In the genomic region with DNA sequence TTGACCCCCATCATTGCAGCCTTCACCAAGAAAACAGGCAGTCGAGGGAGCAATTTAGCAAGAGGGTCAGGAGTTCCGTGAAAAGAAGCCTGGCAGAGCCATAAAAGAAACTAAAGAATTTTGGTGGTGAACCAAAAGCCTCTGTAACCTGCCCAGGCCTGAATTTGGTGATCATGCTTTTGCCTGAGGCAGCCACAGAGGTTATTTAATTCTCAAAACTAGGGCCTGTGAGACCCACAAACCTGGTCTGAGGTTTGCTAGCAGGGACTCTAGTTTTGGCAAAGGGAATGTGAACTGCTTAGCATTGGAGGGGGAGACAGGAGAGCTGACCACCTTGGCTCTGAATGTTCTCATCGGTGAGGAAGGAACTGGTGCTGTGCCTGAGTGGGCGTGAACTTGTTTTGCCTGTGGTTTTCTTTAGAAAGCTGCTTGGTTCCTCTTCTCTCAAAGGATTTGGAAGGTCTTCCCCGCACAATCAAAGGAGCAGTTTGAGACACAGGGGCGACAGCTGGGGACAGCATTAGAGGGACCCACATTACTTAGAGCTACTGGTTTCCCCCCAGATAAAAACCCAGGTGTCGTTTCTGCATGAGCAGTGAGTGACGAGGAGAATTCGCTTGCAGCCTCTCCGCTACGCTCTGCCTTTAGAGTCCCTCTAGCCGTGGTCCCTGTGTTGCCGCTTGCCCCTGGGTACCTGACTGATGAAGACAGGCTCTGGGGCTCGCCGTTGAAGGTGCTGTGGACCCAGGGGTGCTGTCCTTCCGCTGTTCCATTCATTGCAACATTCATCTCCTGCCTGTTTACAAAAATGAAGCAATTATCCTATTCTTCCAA, we compare ENCODE assay signal across 1 cellular context.
TF ChIP-seq lines count a peak whose summit lies in the region.

No MANE protein-coding gene starts in this region.

TF ChIP-seq in GM23338, 12 proteins besides CTCF, POLR2A, EP300 and RAD21:
- TF ChIP-seq NANOG (IDR thresholded peaks at IDR 0.05; ENCODE audit: borderline replicate concordance) (no peak), JUNB (IDR thresholded peaks at IDR 0.05; ENCODE audit: unreplicated experiment) (no peak), CREB1 (CRISPR knock-in tag; IDR thresholded peaks at IDR 0.05; ENCODE audit: low read depth) (no peak), POLR2AphosphoS5 (IDR thresholded peaks at IDR 0.05; ENCODE audit: low read depth) (no peak), EZH2phosphoT487 (IDR thresholded peaks at IDR 0.05; ENCODE audit: unreplicated experiment) (no peak), EZH2 (IDR thresholded peaks at IDR 0.05; ENCODE audit: low read depth, unreplicated experiment) (no peak), ZNF331 (CRISPR knock-in tag; IDR thresholded peaks at IDR 0.05; ENCODE audit: low read depth) (no peak), ZNF114 (CRISPR knock-in tag; IDR thresholded peaks at IDR 0.05) (no peak), STAT1 (IDR thresholded peaks at IDR 0.05; ENCODE audit: unreplicated experiment) (no peak)
- TF ChIP-seq, protein P1, sequence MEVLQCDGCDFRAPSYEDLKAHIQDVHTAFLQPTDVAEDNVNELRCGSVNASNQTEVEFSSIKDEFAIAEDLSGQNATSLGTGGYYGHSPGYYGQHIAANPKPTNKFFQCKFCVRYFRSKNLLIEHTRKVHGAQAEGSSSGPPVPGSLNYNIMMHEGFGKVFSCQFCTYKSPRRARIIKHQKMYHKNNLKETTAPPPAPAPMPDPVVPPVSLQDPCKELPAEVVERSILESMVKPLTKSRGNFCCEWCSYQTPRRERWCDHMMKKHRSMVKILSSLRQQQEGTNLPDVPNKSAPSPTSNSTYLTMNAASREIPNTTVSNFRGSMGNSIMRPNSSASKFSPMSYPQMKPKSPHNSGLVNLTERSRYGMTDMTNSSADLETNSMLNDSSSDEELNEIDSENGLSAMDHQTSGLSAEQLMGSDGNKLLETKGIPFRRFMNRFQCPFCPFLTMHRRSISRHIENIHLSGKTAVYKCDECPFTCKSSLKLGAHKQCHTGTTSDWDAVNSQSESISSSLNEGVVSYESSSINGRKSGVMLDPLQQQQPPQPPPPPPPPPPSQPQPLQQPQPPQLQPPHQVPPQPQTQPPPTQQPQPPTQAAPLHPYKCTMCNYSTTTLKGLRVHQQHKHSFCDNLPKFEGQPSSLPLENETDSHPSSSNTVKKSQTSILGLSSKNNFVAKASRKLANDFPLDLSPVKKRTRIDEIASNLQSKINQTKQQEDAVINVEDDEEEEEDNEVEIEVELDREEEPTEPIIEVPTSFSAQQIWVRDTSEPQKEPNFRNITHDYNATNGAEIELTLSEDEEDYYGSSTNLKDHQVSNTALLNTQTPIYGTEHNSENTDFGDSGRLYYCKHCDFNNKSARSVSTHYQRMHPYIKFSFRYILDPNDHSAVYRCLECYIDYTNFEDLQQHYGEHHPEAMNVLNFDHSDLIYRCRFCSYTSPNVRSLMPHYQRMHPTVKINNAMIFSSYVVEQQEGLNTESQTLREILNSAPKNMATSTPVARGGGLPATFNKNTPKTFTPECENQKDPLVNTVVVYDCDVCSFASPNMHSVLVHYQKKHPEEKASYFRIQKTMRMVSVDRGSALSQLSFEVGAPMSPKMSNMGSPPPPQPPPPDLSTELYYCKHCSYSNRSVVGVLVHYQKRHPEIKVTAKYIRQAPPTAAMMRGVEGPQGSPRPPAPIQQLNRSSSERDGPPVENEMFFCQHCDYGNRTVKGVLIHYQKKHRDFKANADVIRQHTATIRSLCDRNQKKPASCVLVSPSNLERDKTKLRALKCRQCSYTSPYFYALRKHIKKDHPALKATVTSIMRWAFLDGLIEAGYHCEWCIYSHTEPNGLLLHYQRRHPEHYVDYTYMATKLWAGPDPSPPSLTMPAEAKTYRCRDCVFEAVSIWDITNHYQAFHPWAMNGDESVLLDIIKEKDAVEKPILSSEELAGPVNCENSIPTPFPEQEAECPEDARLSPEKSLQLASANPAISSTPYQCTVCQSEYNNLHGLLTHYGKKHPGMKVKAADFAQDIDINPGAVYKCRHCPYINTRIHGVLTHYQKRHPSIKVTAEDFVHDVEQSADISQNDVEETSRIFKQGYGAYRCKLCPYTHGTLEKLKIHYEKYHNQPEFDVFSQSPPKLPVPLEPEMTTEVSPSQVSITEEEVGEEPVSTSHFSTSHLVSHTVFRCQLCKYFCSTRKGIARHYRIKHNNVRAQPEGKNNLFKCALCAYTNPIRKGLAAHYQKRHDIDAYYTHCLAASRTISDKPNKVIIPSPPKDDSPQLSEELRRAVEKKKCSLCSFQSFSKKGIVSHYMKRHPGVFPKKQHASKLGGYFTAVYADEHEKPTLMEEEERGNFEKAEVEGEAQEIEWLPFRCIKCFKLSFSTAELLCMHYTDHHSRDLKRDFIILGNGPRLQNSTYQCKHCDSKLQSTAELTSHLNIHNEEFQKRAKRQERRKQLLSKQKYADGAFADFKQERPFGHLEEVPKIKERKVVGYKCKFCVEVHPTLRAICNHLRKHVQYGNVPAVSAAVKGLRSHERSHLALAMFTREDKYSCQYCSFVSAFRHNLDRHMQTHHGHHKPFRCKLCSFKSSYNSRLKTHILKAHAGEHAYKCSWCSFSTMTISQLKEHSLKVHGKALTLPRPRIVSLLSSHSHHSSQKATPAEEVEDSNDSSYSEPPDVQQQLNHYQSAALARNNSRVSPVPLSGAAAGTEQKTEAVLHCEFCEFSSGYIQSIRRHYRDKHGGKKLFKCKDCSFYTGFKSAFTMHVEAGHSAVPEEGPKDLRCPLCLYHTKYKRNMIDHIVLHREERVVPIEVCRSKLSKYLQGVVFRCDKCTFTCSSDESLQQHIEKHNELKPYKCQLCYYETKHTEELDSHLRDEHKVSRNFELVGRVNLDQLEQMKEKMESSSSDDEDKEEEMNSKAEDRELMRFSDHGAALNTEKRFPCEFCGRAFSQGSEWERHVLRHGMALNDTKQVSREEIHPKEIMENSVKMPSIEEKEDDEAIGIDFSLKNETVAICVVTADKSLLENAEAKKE (CRISPR knock-in tag; IDR thresholded peaks at IDR 0.05) = no peak
- TF ChIP-seq, protein P2, sequence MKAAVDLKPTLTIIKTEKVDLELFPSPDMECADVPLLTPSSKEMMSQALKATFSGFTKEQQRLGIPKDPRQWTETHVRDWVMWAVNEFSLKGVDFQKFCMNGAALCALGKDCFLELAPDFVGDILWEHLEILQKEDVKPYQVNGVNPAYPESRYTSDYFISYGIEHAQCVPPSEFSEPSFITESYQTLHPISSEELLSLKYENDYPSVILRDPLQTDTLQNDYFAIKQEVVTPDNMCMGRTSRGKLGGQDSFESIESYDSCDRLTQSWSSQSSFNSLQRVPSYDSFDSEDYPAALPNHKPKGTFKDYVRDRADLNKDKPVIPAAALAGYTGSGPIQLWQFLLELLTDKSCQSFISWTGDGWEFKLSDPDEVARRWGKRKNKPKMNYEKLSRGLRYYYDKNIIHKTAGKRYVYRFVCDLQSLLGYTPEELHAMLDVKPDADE (IDR thresholded peaks at IDR 0.05) = no peak
- TF ChIP-seq, protein P3, sequence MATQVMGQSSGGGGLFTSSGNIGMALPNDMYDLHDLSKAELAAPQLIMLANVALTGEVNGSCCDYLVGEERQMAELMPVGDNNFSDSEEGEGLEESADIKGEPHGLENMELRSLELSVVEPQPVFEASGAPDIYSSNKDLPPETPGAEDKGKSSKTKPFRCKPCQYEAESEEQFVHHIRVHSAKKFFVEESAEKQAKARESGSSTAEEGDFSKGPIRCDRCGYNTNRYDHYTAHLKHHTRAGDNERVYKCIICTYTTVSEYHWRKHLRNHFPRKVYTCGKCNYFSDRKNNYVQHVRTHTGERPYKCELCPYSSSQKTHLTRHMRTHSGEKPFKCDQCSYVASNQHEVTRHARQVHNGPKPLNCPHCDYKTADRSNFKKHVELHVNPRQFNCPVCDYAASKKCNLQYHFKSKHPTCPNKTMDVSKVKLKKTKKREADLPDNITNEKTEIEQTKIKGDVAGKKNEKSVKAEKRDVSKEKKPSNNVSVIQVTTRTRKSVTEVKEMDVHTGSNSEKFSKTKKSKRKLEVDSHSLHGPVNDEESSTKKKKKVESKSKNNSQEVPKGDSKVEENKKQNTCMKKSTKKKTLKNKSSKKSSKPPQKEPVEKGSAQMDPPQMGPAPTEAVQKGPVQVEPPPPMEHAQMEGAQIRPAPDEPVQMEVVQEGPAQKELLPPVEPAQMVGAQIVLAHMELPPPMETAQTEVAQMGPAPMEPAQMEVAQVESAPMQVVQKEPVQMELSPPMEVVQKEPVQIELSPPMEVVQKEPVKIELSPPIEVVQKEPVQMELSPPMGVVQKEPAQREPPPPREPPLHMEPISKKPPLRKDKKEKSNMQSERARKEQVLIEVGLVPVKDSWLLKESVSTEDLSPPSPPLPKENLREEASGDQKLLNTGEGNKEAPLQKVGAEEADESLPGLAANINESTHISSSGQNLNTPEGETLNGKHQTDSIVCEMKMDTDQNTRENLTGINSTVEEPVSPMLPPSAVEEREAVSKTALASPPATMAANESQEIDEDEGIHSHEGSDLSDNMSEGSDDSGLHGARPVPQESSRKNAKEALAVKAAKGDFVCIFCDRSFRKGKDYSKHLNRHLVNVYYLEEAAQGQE (IDR thresholded peaks at IDR 0.05; ENCODE audit: unreplicated experiment) = no peak
